In genomic region chr1:26774462-26774861, GRCh38 we compare ENCODE assay signal across 1 cellular context.
TF ChIP-seq lines count a peak whose summit lies in the region.

No MANE protein-coding gene starts in this region.

TF ChIP-seq in IMR-90, 13 proteins besides CTCF, POLR2A, EP300 and RAD21:
- TF ChIP-seq RCOR1 (IDR thresholded peaks at IDR 0.05; ENCODE audit: insufficient replicate concordance, low read length) = no peak
